In the genomic region with DNA sequence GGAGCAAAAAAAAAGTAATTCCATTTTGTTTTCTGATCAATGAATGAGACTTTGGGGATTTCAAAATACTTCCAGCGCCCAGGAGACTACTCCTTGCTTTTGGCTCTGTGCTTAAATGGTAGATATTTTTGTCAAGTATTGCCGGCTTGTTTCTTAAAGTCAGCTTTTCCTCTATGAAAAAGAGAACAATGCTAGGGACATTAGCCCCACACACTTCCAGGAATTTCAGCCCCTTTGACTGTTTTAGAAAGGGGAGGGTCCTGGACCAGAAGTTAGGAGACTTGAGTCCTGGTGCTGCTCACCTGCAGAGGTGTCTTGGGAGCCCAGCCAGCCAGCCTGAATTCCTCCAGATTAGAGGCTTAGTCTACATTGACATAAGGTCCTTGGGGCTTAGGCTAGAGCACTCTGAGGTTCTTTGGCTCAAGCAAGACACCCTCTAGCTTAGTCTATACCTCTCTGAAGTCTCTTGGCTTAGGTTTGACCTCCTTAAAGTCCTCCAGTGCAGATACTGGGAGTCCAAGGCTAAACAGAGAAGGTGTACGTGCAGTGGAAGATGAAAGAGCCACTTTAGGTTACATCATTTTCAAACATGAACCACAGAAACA, we compare ENCODE assay signal across 1 cellular context.
TF ChIP-seq lines count a peak whose summit lies in the region.

No MANE protein-coding gene starts in this region.

TF ChIP-seq in H1, 55 proteins besides CTCF, POLR2A, EP300 and RAD21:
- TF ChIP-seq HDAC6 (IDR thresholded peaks at IDR 0.05; ENCODE audit: low read depth, low read length) (no peak), EZH2 (IDR thresholded peaks at IDR 0.05; ENCODE audit: low read depth, low read length, severe bottlenecking) (peak; percentile 28), SIX5 (IDR thresholded peaks at IDR 0.05; ENCODE audit: low read depth, low read length) (no peak), KDM4A (IDR thresholded peaks at IDR 0.05; ENCODE audit: low read depth, low read length, severe bottlenecking) (no peak), TCF12 (IDR thresholded peaks at IDR 0.05; ENCODE audit: low read depth, low read length) (no peak), CREB1 (IDR thresholded peaks at IDR 0.05) (no peak), BCL11A (IDR thresholded peaks at IDR 0.05; ENCODE audit: low read depth in 2 of 2, low read length in 2 of 2) (no peak), SAP30 (IDR thresholded peaks at IDR 0.05; ENCODE audit: insufficient read depth, insufficient replicate concordance, low read length) (no peak), TBP (IDR thresholded peaks at IDR 0.05; ENCODE audit: low read depth, low read length) (no peak)
